ENCODE assay signal across 1 cellular context in genomic region chr6:166365806-166366205, GRCh38.
TF ChIP-seq lines count a peak whose summit lies in the region.

No MANE protein-coding gene starts in this region.

TF ChIP-seq in HepG2, 621 proteins besides CTCF, POLR2A, EP300 and RAD21:
- TF ChIP-seq TAF15 (IDR thresholded peaks at IDR 0.05; ENCODE audit: low read depth, low read length, poor library complexity, severe bottlenecking) (no peak), PRDM10 (CRISPR knock-in tag; IDR thresholded peaks at IDR 0.05; ENCODE audit: low read depth) (no peak), XBP1 (CRISPR knock-in tag; IDR thresholded peaks at IDR 0.05) (no peak), RXRA (CRISPR knock-in tag; IDR thresholded peaks at IDR 0.05) (no peak), ZNF101 (CRISPR knock-in tag; IDR thresholded peaks at IDR 0.05; ENCODE audit: borderline replicate concordance, low read depth) (no peak), TGIF2 (CRISPR knock-in tag; IDR thresholded peaks at IDR 0.05) (no peak), ZMAT5 (CRISPR knock-in tag; IDR thresholded peaks at IDR 0.05; ENCODE audit: borderline replicate concordance, low read depth) (no peak), ZNF616 (CRISPR knock-in tag; IDR thresholded peaks at IDR 0.05; ENCODE audit: low read depth) (no peak), RORA (CRISPR knock-in tag; IDR thresholded peaks at IDR 0.05) (no peak), KAT8 (CRISPR knock-in tag; IDR thresholded peaks at IDR 0.05) (no peak), ZNF234 (CRISPR knock-in tag; conservative IDR thresholded peaks at IDR 0.05) (no peak), HMGA1 (CRISPR knock-in tag; conservative IDR thresholded peaks at IDR 0.05) (no peak), ZNF513 (CRISPR knock-in tag; conservative IDR thresholded peaks at IDR 0.05) (no peak)
